12 cellular contexts compared by ENCODE assay signal in genomic region chr10:117342638-117343037, GRCh38. TPM values are rescaled to one million over a fixed set of nuclear protein-coding genes. Genes with fewer than 3 reads are reported as not detected.
A peak's percentile ranks its signal among the peaks of the same experiment; 100 is the strongest.
DNase-seq lines count a peak whose midpoint lies in the region; ATAC-seq and TF ChIP-seq lines count a peak whose summit lies in the region.
"Had no signal": no experiment of that assay in that cellular context is flagged by ENCODE, and none has a peak within 500 bp of the region (broad histone marks: within the 10 kb centered on the region; RNA-seq: fewer than 3 reads in every experiment).

No MANE protein-coding gene starts in this region.

- intact Hi-C loops in activated CD4-positive, alpha-beta T cell treated with anti-CD3 and anti-CD28 coated beads, Interleukin-2, amount 10 ng/mL, durations not matched to agents 24 days and 14 days (cut with micrococcal nuclease) = no loop called here
- intact Hi-C loops in activated CD4-positive, alpha-beta T cell treated with anti-CD3 and anti-CD28 coated beads for 36 hours (cut with DNase I, micrococcal nuclease) = no loop called here
- intact Hi-C loops in sigmoid colon (cut with DNase I) = no loop called here

- DNase-seq in activated CD4-positive, alpha-beta T cell treated with anti-CD3 and anti-CD28 coated beads, Interleukin-2, amount 10 ng/mL, durations not matched to agents 24 days and 14 days = no peak
- DNase-seq in activated CD4-positive, alpha-beta T cell treated with anti-CD3 and anti-CD28 coated beads for 36 hours = no peak
- peak; percentile 73 for DNase-seq in HT1080 (ENCODE audit: low read depth)
- DNase-seq in central memory CD8-positive, alpha-beta T cell (ENCODE audit: low spot score in 2 of 2) = no peak
- DNase-seq in skeletal muscle cell (ENCODE audit: low read depth) = peak; percentile 25
- DNase-seq in sigmoid colon = no peak
- DNase-seq in amygdala (lab: John Stamatoyannopoulos, UW) = no peak
- DNase-seq in SHP77 treated with DMSO at 0.1 percent for 48 hours (lab: John Stamatoyannopoulos, UW) = no peak
- DNase-seq: ACHN; activated naive CD4-positive, alpha-beta T cell treated with anti-CD3 and anti-CD28 coated beads, Interleukin-2, amount 10 ng/mL, durations not matched to agents 7 days and 5 days; psoas muscle; stimulated activated naive CD8-positive, alpha-beta T cell treated with anti-CD3 and anti-CD28 coated beads, Interleukin-15, amount 100 ng/mL, for 72 hours had no signal

- H3K36me3 Mint-ChIP-seq in activated CD4-positive, alpha-beta T cell treated with anti-CD3 and anti-CD28 coated beads, Interleukin-2, amount 10 ng/mL, durations not matched to agents 24 days and 14 days (ENCODE audit: low read depth) = peaks cover 10% of the 10 kb centered on the region
- peaks cover 13% of the 10 kb centered on the region for H3K36me3 Mint-ChIP-seq in activated CD4-positive, alpha-beta T cell treated with anti-CD3 and anti-CD28 coated beads for 36 hours (ENCODE audit: low read depth)
- H3K36me3 Mint-ChIP-seq in central memory CD8-positive, alpha-beta T cell (ENCODE audit: insufficient read depth) = peaks cover 3% of the 10 kb centered on the region

- H3K27ac ChIP-seq in sigmoid colon = no peak overlapping the region
- H3K27ac ChIP-seq: psoas muscle had no signal

- no peaks in the 10 kb centered on the region for H3K9me3 Mint-ChIP-seq in activated CD4-positive, alpha-beta T cell treated with anti-CD3 and anti-CD28 coated beads, Interleukin-2, amount 10 ng/mL, durations not matched to agents 24 days and 14 days
- H3K9me3 Mint-ChIP-seq in activated CD4-positive, alpha-beta T cell treated with anti-CD3 and anti-CD28 coated beads for 36 hours (ENCODE audit: low read depth) = no peaks in the 10 kb centered on the region
- H3K9me3 Mint-ChIP-seq in central memory CD8-positive, alpha-beta T cell = no peaks in the 10 kb centered on the region
- H3K9me3 Mint-ChIP-seq: activated naive CD4-positive, alpha-beta T cell treated with anti-CD3 and anti-CD28 coated beads, Interleukin-2, amount 10 ng/mL, durations not matched to agents 7 days and 5 days; stimulated activated naive CD8-positive, alpha-beta T cell treated with anti-CD3 and anti-CD28 coated beads, Interleukin-15, amount 100 ng/mL, for 72 hours had no signal

- no peak for ATAC-seq in activated CD4-positive, alpha-beta T cell treated with anti-CD3 and anti-CD28 coated beads for 36 hours
- no peak for ATAC-seq in central memory CD8-positive, alpha-beta T cell (replicated peaks; ENCODE audit: extremely low read depth, poor library complexity, severe bottlenecking)
- ATAC-seq: psoas muscle had no signal

- H3K27me3 Mint-ChIP-seq in activated CD4-positive, alpha-beta T cell treated with anti-CD3 and anti-CD28 coated beads, Interleukin-2, amount 10 ng/mL, durations not matched to agents 24 days and 14 days = no peaks in the 10 kb centered on the region
- no peaks in the 10 kb centered on the region for H3K27me3 Mint-ChIP-seq in activated CD4-positive, alpha-beta T cell treated with anti-CD3 and anti-CD28 coated beads for 36 hours
- no peaks in the 10 kb centered on the region for H3K27me3 Mint-ChIP-seq in central memory CD8-positive, alpha-beta T cell
- H3K27me3 Mint-ChIP-seq: activated naive CD4-positive, alpha-beta T cell treated with anti-CD3 and anti-CD28 coated beads, Interleukin-2, amount 10 ng/mL, durations not matched to agents 7 days and 5 days; stimulated activated naive CD8-positive, alpha-beta T cell treated with anti-CD3 and anti-CD28 coated beads, Interleukin-15, amount 100 ng/mL, for 72 hours had no signal

- H3K4me1 Mint-ChIP-seq in activated CD4-positive, alpha-beta T cell treated with anti-CD3 and anti-CD28 coated beads, Interleukin-2, amount 10 ng/mL, durations not matched to agents 24 days and 14 days = peaks cover 24% of the 10 kb centered on the region
- peaks cover 31% of the 10 kb centered on the region for H3K4me1 Mint-ChIP-seq in activated CD4-positive, alpha-beta T cell treated with anti-CD3 and anti-CD28 coated beads for 36 hours
- peaks cover 54% of the 10 kb centered on the region for H3K4me1 Mint-ChIP-seq in central memory CD8-positive, alpha-beta T cell

- no peak overlapping the region for H3K27ac Mint-ChIP-seq in activated CD4-positive, alpha-beta T cell treated with anti-CD3 and anti-CD28 coated beads, Interleukin-2, amount 10 ng/mL, durations not matched to agents 24 days and 14 days
- no peak overlapping the region for H3K27ac Mint-ChIP-seq in activated CD4-positive, alpha-beta T cell treated with anti-CD3 and anti-CD28 coated beads for 36 hours
- H3K27ac Mint-ChIP-seq in central memory CD8-positive, alpha-beta T cell (ENCODE audit: low read depth) = peak overlapping the region; percentile 5
- H3K27ac Mint-ChIP-seq: activated naive CD4-positive, alpha-beta T cell treated with anti-CD3 and anti-CD28 coated beads, Interleukin-2, amount 10 ng/mL, durations not matched to agents 7 days and 5 days; stimulated activated naive CD8-positive, alpha-beta T cell treated with anti-CD3 and anti-CD28 coated beads, Interleukin-15, amount 100 ng/mL, for 72 hours had no signal

- H3K4me3 ChIP-seq in skeletal muscle cell (ENCODE audit: low read depth, low read length) (no peak overlapping the region), sigmoid colon (no peak overlapping the region)
- H3K4me3 ChIP-seq: psoas muscle had no signal

- H3K9me3 ChIP-seq in sigmoid colon = no peaks in the 10 kb centered on the region
- H3K9me3 ChIP-seq: psoas muscle had no signal

- POLR2A ChIA-PET in activated CD4-positive, alpha-beta T cell treated with anti-CD3 and anti-CD28 coated beads for 36 hours (lab: Charles Lee) = no interaction called here

- 65 to 81% methylated on average over 5 of the region's 5 CpGs for WGBS in sigmoid colon, 2 donors

- TF ChIP-seq POLR2A in sigmoid colon (IDR thresholded peaks at IDR 0.05) = no peak

- CTCF ChIA-PET in activated CD4-positive, alpha-beta T cell treated with anti-CD3 and anti-CD28 coated beads for 36 hours (lab: Charles Lee) = no interaction called here

- peak overlapping the region; percentile 26 for H3K4me3 Mint-ChIP-seq in activated CD4-positive, alpha-beta T cell treated with anti-CD3 and anti-CD28 coated beads, Interleukin-2, amount 10 ng/mL, durations not matched to agents 24 days and 14 days
- H3K4me3 Mint-ChIP-seq in activated CD4-positive, alpha-beta T cell treated with anti-CD3 and anti-CD28 coated beads for 36 hours = no peak overlapping the region
- H3K4me3 Mint-ChIP-seq in central memory CD8-positive, alpha-beta T cell = peak overlapping the region; percentile 10
- H3K4me3 Mint-ChIP-seq: activated naive CD4-positive, alpha-beta T cell treated with anti-CD3 and anti-CD28 coated beads, Interleukin-2, amount 10 ng/mL, durations not matched to agents 7 days and 5 days; stimulated activated naive CD8-positive, alpha-beta T cell treated with anti-CD3 and anti-CD28 coated beads, Interleukin-15, amount 100 ng/mL, for 72 hours had no signal

- TF ChIP-seq EP300 in sigmoid colon (IDR thresholded peaks at IDR 0.05) = no peak

- TF ChIP-seq CTCF in sigmoid colon (IDR thresholded peaks at IDR 0.05) = no peak

- no peaks in the 10 kb centered on the region for H3K36me3 ChIP-seq in sigmoid colon

- peaks cover 0 to 22% (median 7%) of the 10 kb centered on the region in 4 donors for H3K4me1 ChIP-seq in sigmoid colon
- H3K4me1 ChIP-seq: psoas muscle had no signal

- H3K27me3 ChIP-seq in sigmoid colon = no peaks in the 10 kb centered on the region

RNA-seq across cellular contexts. Expression of gene PDZD8, which starts 32.6 kb away (rescaled TPM):
- total RNA-seq in activated CD4-positive, alpha-beta T cell treated with anti-CD3 and anti-CD28 coated beads, Interleukin-2, amount 10 ng/mL, durations not matched to agents 24 days and 14 days = 23.3 and 23.5 TPM in 2 replicates
- total RNA-seq in activated CD4-positive, alpha-beta T cell treated with anti-CD3 and anti-CD28 coated beads for 36 hours = 10 to 100 TPM; 12.5 to 15.9 TPM
- total RNA-seq in HT1080 (2014; rRNA removed; shearing (Covaris generic)) = 16.7 and 26.1 TPM in 2 replicates
- polyA plus RNA-seq in HT1080 (2015; cell fraction: cytosol; rRNA removed) = 23.4 and 33.8 TPM in 2 replicates
- 16.9 and 17.0 TPM in 2 replicates for polyA plus RNA-seq in HT1080 (2015; cell fraction: nucleus; rRNA removed)
- total RNA-seq in sigmoid colon = 10 to 100 TPM; 25.2 to 34.3 (median 30.7) TPM
- polyA plus RNA-seq in sigmoid colon = 10 to 100 TPM in 1 of 3 donors, 1 to 10 TPM in 2; 3.5 to 12.7 (median 7.2) TPM

Comparison
In these comparisons a context has a peak if more than half of its experiments do, and no peak if none do; other contexts are left out.
1. DNase-seq: peak in HT1080 (single experiment) and skeletal muscle cell (single experiment); none in activated CD4-positive, alpha-beta T cell treated with anti-CD3 and anti-CD28 coated beads, Interleukin-2, amount 10 ng/mL, durations not matched to agents 24 days and 14 days (single experiment), activated CD4-positive, alpha-beta T cell treated with anti-CD3 and anti-CD28 coated beads for 36 hours (single experiment), central memory CD8-positive, alpha-beta T cell (0 of 2), sigmoid colon (single experiment), amygdala (0 of 56) and SHP77 treated with DMSO at 0.1 percent for 48 hours (single experiment).